ENCODE assay signal across 11 cellular contexts in the genomic region with DNA sequence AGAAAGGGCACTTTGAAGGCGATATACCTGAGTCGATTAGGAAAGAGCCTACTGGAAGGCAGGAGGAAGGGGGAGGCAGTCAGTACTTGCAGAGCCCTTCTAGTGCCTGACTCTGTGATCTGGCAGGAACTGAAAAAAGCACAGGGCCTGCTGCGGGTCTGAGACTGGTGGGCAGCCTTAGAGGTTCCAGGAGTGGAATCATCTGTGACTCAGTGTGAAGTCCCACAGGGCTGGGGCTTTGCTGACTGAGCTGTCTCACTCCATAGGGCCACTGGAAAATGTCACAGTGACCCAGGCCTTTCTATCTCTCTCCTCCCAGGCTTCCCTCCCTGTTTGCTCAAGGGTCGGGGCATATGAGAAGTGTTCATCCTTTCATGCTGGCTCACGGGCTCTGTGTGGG. TPM values are rescaled to one million over a fixed set of nuclear protein-coding genes. Genes with fewer than 3 reads are reported as not detected.
A peak's percentile ranks its signal among the peaks of the same experiment; 100 is the strongest.
DNase-seq lines count a peak whose midpoint lies in the region; ATAC-seq, FAIRE-seq and TF ChIP-seq lines count a peak whose summit lies in the region.
"Had no signal": no experiment of that assay in that cellular context is flagged by ENCODE, and none has a peak within 500 bp of the region (broad histone marks: within the 10 kb centered on the region; RNA-seq: fewer than 3 reads in every experiment).

No MANE protein-coding gene starts in this region.

- no peaks in the 10 kb centered on the region for H3K27me3 ChIP-seq in GM12878 (replicated peaks in 1 of 2; ENCODE audit: control insufficient read depth in 2 of 2, insufficient read depth in 2 of 2, low read length in 1 of 2)

- H3K9me3 Mint-ChIP-seq in T-helper 2 cell treated with Interferon-gamma antibody and Interleukin-4, amounts not matched to agents 5 μg/mL and 100 μg/mL, for 36 hours = no peaks in the 10 kb centered on the region

- TF ChIP-seq EP300 in GM12878 (IDR thresholded peaks at IDR 0.05; ENCODE audit: borderline replicate concordance in 1 of 2, control insufficient read depth in 1 of 2, low read depth in 2 of 2, low read length in 2 of 2) = no peak

- DNase-seq in T-helper 2 cell treated with Interferon-gamma antibody and Interleukin-4, amounts not matched to agents 5 μg/mL and 100 μg/mL, for 36 hours (ENCODE audit: low spot score) = peak; percentile 26
- DNase-seq in T-helper 2 cell = no peak
- no peak for DNase-seq in GM12878 (ENCODE audit: low read depth, low spot score)
- DNase-seq in stimulated activated CD8-positive, alpha-beta memory T cell treated with anti-CD3 and anti-CD28 coated beads, Interleukin-4, amount 100 ng/mL, for 48 hours = peak; percentile 43
- DNase-seq in kidney = no peak
- no peak for DNase-seq in globus pallidus (ENCODE audit: low spot score)
- DNase-seq: naive thymus-derived CD4-positive, alpha-beta T cell; OCI-M1 had no signal

- H3K4me1 Mint-ChIP-seq in T-helper 2 cell treated with Interferon-gamma antibody and Interleukin-4, amounts not matched to agents 5 μg/mL and 100 μg/mL, for 36 hours (ENCODE audit: low read depth) = peaks cover 6% of the 10 kb centered on the region

- FAIRE-seq in GM12878 (lab: Jason Lieb, UNC) (no peak), kidney (lab: Jason Lieb, UNC) (no peak)
- FAIRE-seq: colon had no signal

- TF ChIP-seq CTCF in GM12878 (IDR thresholded peaks at IDR 0.05 in 2 of 3, conservative IDR thresholded peaks at IDR 0.05 in 1 of 3; ENCODE audit: control insufficient read depth in 2 of 3, extremely low read depth in 1 of 3, insufficient read depth in 1 of 3, low read depth in 3 of 3, low read length in 3 of 3) (no peak), kidney (IDR thresholded peaks at IDR 0.05; ENCODE audit: borderline replicate concordance, extremely low read depth, insufficient read depth) (no peak)

- no peak overlapping the region for H3K4me2 ChIP-seq in GM12878 (ENCODE audit: control insufficient read depth, insufficient read depth)

- H3K36me3 ChIP-seq in GM12878 (ENCODE audit: control insufficient read depth in 2 of 2, insufficient read depth in 2 of 2, low read length in 1 of 2) (peaks cover 0 to 2% of the 10 kb centered on the region in 2 experiments; a peak in 2 of 4 replicates), kidney (ENCODE audit: control insufficient read depth in 1 of 2, insufficient read depth in 2 of 2, low read length in 2 of 2) (no peaks in the 10 kb centered on the region)

- no peak for TF ChIP-seq POLR2A in GM12878 (IDR thresholded peaks at IDR 0.05; ENCODE audit: low read depth, low read length)

- in situ Hi-C loops in GM12878 (cut with MboI) = no loop called here

- H3K9ac ChIP-seq in GM12878 (ENCODE audit: control insufficient read depth, insufficient read depth, low read length) (no peak overlapping the region), kidney (ENCODE audit: low read length in 2 of 2) (no peak overlapping the region)

- H3K79me2 ChIP-seq in GM12878 (ENCODE audit: control insufficient read depth, insufficient read depth, low read length) = no peaks in the 10 kb centered on the region

- H3K4me1 ChIP-seq in GM12878 (ENCODE audit: control insufficient read depth, insufficient read depth, low read length) = peaks cover 10% of the 10 kb centered on the region
- peaks cover 28 to 30% of the 10 kb centered on the region in 2 donors for H3K4me1 ChIP-seq in kidney (ENCODE audit: control insufficient read depth in 1 of 2, insufficient read depth in 1 of 2, low read depth in 1 of 2, low read length in 2 of 2)

- no peak overlapping the region for H3K4me3 Mint-ChIP-seq in T-helper 2 cell treated with Interferon-gamma antibody and Interleukin-4, amounts not matched to agents 5 μg/mL and 100 μg/mL, for 36 hours
- H3K4me3 Mint-ChIP-seq: naive thymus-derived CD4-positive, alpha-beta T cell had no signal

- H3K27ac Mint-ChIP-seq in T-helper 2 cell treated with Interferon-gamma antibody and Interleukin-4, amounts not matched to agents 5 μg/mL and 100 μg/mL, for 36 hours = no peak overlapping the region

- no peak overlapping the region for H3K4me3 ChIP-seq in GM12878
- no peak overlapping the region for H3K4me3 ChIP-seq in kidney (ENCODE audit: low read length in 2 of 2)

- intact Hi-C loops in GM12878 (cut with micrococcal nuclease; ENCODE audit: unreplicated experiment) = no loop called here
- intact Hi-C loops in kidney (cut with DNase I) = no loop called here

- no peaks in the 10 kb centered on the region for H3K27me3 Mint-ChIP-seq in T-helper 2 cell treated with Interferon-gamma antibody and Interleukin-4, amounts not matched to agents 5 μg/mL and 100 μg/mL, for 36 hours (ENCODE audit: low read depth)
- H3K27me3 Mint-ChIP-seq: naive thymus-derived CD4-positive, alpha-beta T cell had no signal

- RAD21 ChIA-PET in GM12878 (lab: Charles Lee; ENCODE audit: unreplicated experiment) = no interaction called here

- H3K27ac ChIP-seq in GM12878 (ENCODE audit: control insufficient read depth, insufficient read depth) = 0 out of 2 replicates have a peak overlapping the region, but pooled peaks have one; percentile 14
- peak overlapping the region in 1 of 2 donors; percentile 74 for H3K27ac ChIP-seq in kidney (ENCODE audit: low read depth in 2 of 2, low read length in 2 of 2)

- POLR2A ChIA-PET in GM12878 (lab: Charles Lee) = interaction anchor here (0.9 kb wide), 1 partner anchor 113 kb away, joined by 5 read pairs; no protein-coding TSS in a partner anchor

- WGBS in GM12878 (ENCODE audit: insufficient coverage, insufficient replicate concordance, low lambda C conversion rate, missing lambda C conversion rate) = 70% methylated on average over 5 of the region's 5 CpGs

- no peak overlapping the region for H2AFZ ChIP-seq in GM12878 (ENCODE audit: control insufficient read depth, low read depth, low read length)

- ATAC-seq in HG02798 (IDR thresholded peaks at IDR 0.05; ENCODE audit: poor library complexity, unreplicated experiment) = peak; percentile 71
- ATAC-seq in GM12878 = peak; percentile 93
- no peak for ATAC-seq in GM21367 (IDR thresholded peaks at IDR 0.05; ENCODE audit: unreplicated experiment)
- ATAC-seq: naive thymus-derived CD4-positive, alpha-beta T cell had no signal

- no peaks in the 10 kb centered on the region for H3K9me3 ChIP-seq in GM12878 (replicated peaks; ENCODE audit: control insufficient read depth, insufficient read depth, low read length)
- H3K9me3 ChIP-seq in kidney (ENCODE audit: control insufficient read depth in 1 of 2, low read length in 2 of 2) = no peaks in the 10 kb centered on the region

- no peak for TF ChIP-seq RAD21 in GM12878 (IDR thresholded peaks at IDR 0.05; ENCODE audit: insufficient read depth, low read depth, low read length)

- peaks cover 4% of the 10 kb centered on the region for H3K36me3 Mint-ChIP-seq in T-helper 2 cell treated with Interferon-gamma antibody and Interleukin-4, amounts not matched to agents 5 μg/mL and 100 μg/mL, for 36 hours (ENCODE audit: low read depth)

- no TSS peak for BruUV-seq in GM12878 (replicated peaks; lab: Mats Ljungman, UMichigan)

- CTCF ChIA-PET in GM12878 (lab: Yijun Ruan, JAX) = interaction anchor here (0.6 kb wide), 1 partner anchor 33 kb away, joined by 3 read pairs; no protein-coding TSS in a partner anchor

- SMC1A ChIA-PET in GM12878 (lab: Charles Lee; ENCODE audit: uncharacterized antibody, unreplicated experiment) = interaction anchor here (0.6 kb wide), 1 partner anchor 420 kb away, joined by 3 read pairs; no protein-coding TSS in a partner anchor

- no peaks in the 10 kb centered on the region for H4K20me1 ChIP-seq in GM12878 (ENCODE audit: control insufficient read depth, insufficient read depth)

TF ChIP-seq in GM12878, 131 proteins besides CTCF, POLR2A, EP300 and RAD21 (continues in another document):
- no peak for TF ChIP-seq NFYA (IDR thresholded peaks at IDR 0.05; ENCODE audit: borderline replicate concordance, low read depth, low read length)
- no peak for TF ChIP-seq NR2C2 (IDR thresholded peaks at IDR 0.05; ENCODE audit: borderline replicate concordance, control insufficient read depth, insufficient read length, low read depth)
- TF ChIP-seq ETV6 (conservative IDR thresholded peaks at IDR 0.05 in 1 of 2, IDR thresholded peaks at IDR 0.05 in 1 of 2; ENCODE audit: borderline replicate concordance in 1 of 2, low read depth in 1 of 2) = no peak
- TF ChIP-seq, protein P1, sequence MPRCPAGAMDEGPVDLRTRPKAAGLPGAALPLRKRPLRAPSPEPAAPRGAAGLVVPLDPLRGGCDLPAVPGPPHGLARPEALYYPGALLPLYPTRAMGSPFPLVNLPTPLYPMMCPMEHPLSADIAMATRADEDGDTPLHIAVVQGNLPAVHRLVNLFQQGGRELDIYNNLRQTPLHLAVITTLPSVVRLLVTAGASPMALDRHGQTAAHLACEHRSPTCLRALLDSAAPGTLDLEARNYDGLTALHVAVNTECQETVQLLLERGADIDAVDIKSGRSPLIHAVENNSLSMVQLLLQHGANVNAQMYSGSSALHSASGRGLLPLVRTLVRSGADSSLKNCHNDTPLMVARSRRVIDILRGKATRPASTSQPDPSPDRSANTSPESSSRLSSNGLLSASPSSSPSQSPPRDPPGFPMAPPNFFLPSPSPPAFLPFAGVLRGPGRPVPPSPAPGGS (IDR thresholded peaks at IDR 0.05; ENCODE audit: borderline replicate concordance, insufficient read depth, low read depth, low read length, poor library complexity, severe bottlenecking) = peak; percentile 26
- TF ChIP-seq SUZ12 (IDR thresholded peaks at IDR 0.05; ENCODE audit: unreplicated experiment) = no peak
- TF ChIP-seq TCF3 (IDR thresholded peaks at IDR 0.05; ENCODE audit: borderline replicate concordance, insufficient read depth, low read depth, low read length) = no peak
- TF ChIP-seq ESRRA (IDR thresholded peaks at IDR 0.05; ENCODE audit: low read length) = no peak

RNA-seq across cellular contexts. Expression of gene ZFP36L2, which starts 47.1 kb away (rescaled TPM):
- total RNA-seq in GM12878 (2013; cell fraction: nucleolus; rRNA removed) = 8.2 and 9.1 TPM in 2 replicates
- 3.9 and 4.9 TPM in 2 replicates for total RNA-seq in GM12878 (2014; rRNA removed)
- total RNA-seq in GM12878 (2014; rRNA removed; fragmentation: Illumina TruSeq; extraction: Trizol) = 4.0 and 4.3 TPM in 2 replicates
- total RNA-seq in GM12878 (2021) = 58.0 and 64.9 TPM in 2 replicates
- polyA plus RNA-seq in GM12878 (2011; ENCODE audit: low read depth) = 14.3 TPM
- polyA plus RNA-seq in GM12878 (2011; rRNA removed) = 12.8 and 16.0 TPM in 2 replicates
- polyA plus RNA-seq in GM12878 (2011; cell fraction: cytosol; rRNA removed) = 7.2 TPM in 2 replicates
- 16.1 and 27.5 TPM in 2 replicates for polyA plus RNA-seq in GM12878 (2011; cell fraction: nucleus; rRNA removed)
- polyA plus RNA-seq in GM12878 (2012) = 30.3 and 31.6 TPM in 2 replicates
- polyA plus RNA-seq in GM12878 (2014; fragmentation: Illumina TruSeq; extraction: Trizol) = 17.4 and 22.0 TPM in 2 replicates
- 10 to 100 TPM; 25.5 to 43.3 TPM for polyA plus RNA-seq in GM12878 (2014; fragmentation: Nextera tagmentation; extraction: Ambion mirVana)
- polyA plus RNA-seq in GM12878 (2014; rRNA removed) = 21.7 and 28.8 TPM in 2 replicates
- 10 to 100 TPM in 1 of 2 experiments, 1 to 10 TPM in 1; 8.8 to 54.6 TPM for polyA plus RNA-seq in GM12878 (2016; fragmentation: Nextera tagmentation; extraction: Ambion mirVana)
- polyA minus RNA-seq in GM12878 (2011; rRNA and poly(A)+ RNA removed) = 4.1 and 5.2 TPM in 2 replicates
- polyA minus RNA-seq in GM12878 (2011; cell fraction: cytosol; rRNA and poly(A)+ RNA removed) = 21.9 and 27.0 TPM in 2 replicates
- 9.4 and 21.8 TPM in 2 replicates for polyA minus RNA-seq in GM12878 (2011; cell fraction: nucleus; rRNA and poly(A)+ RNA removed)
- 247 TPM for total RNA-seq in kidney
- 35.4 TPM for polyA plus RNA-seq in kidney (ENCODE audit: insufficient read depth, low read depth, low replicate concordance)

Comparison
In these comparisons a context has a peak if more than half of its experiments do, and no peak if none do; other contexts are left out.
1. DNase-seq: peak in T-helper 2 cell treated with Interferon-gamma antibody and Interleukin-4, amounts not matched to agents 5 μg/mL and 100 μg/mL, for 36 hours (single experiment) and stimulated activated CD8-positive, alpha-beta memory T cell treated with anti-CD3 and anti-CD28 coated beads, Interleukin-4, amount 100 ng/mL, for 48 hours (single experiment); none in T-helper 2 cell (0 of 5), GM12878 (single experiment), kidney (single experiment) and globus pallidus (single experiment).